In genomic region chr1:43824795-43825194, GRCh38 we compare ENCODE assay signal across 27 cellular contexts.
"Had no signal": no experiment of that assay in that cellular context is flagged by ENCODE, and none has a peak within 500 bp of the region (broad histone marks: within the 10 kb centered on the region; RNA-seq: fewer than 3 reads in every experiment).

No MANE protein-coding gene starts in this region.

- H3K36me3 ChIP-seq: neutrophil, thoracic aorta, uterus had no signal

- H3K9me3 ChIP-seq: neutrophil, right lobe of liver, thoracic aorta, uterus had no signal

- H3K27ac ChIP-seq: brain microvascular endothelial cell, epithelial cell of prostate, neutrophil, right lobe of liver, skin epidermis, thoracic aorta had no signal

- FAIRE-seq: astrocyte, frontal cortex had no signal

- H3K4me3 ChIP-seq: right lobe of liver, skin epidermis, thoracic aorta, uterus had no signal

- H3K4me3 Mint-ChIP-seq: activated CD4-positive, alpha-beta memory T cell treated with anti-CD3 and anti-CD28 coated beads for 36 hours; activated CD4-positive, alpha-beta T cell treated with anti-CD3 and anti-CD28 coated beads, Interleukin-2, amount 10 ng/mL, durations not matched to agents 24 days and 14 days; activated naive CD4-positive, alpha-beta T cell treated with anti-CD3 and anti-CD28 coated beads, Interleukin-2, amount 10 ng/mL, durations not matched to agents 7 days and 5 days; activated naive CD8-positive, alpha-beta T cell treated with anti-CD3 and anti-CD28 coated beads, Interleukin-2, amount 10 ng/mL, durations not matched to agents 7 days and 5 days; nephron; T-helper 17 cell; type B pancreatic cell had no signal

- H3K27me3 Mint-ChIP-seq: activated CD4-positive, alpha-beta memory T cell treated with anti-CD3 and anti-CD28 coated beads for 36 hours; activated CD4-positive, alpha-beta T cell treated with anti-CD3 and anti-CD28 coated beads, Interleukin-2, amount 10 ng/mL, durations not matched to agents 24 days and 14 days; activated naive CD4-positive, alpha-beta T cell treated with anti-CD3 and anti-CD28 coated beads, Interleukin-2, amount 10 ng/mL, durations not matched to agents 7 days and 5 days; activated naive CD8-positive, alpha-beta T cell treated with anti-CD3 and anti-CD28 coated beads, Interleukin-2, amount 10 ng/mL, durations not matched to agents 7 days and 5 days; T-helper 17 cell; type B pancreatic cell had no signal

- H3K4me1 ChIP-seq: right lobe of liver, uterus had no signal

- H3K4me1 Mint-ChIP-seq: activated CD4-positive, alpha-beta T cell treated with anti-CD3 and anti-CD28 coated beads, Interleukin-2, amount 10 ng/mL, durations not matched to agents 24 days and 14 days had no signal

- H3K27me3 ChIP-seq: brain microvascular endothelial cell, neutrophil, right lobe of liver, uterus had no signal

- DNase-seq: activated CD4-positive, alpha-beta memory T cell treated with anti-CD3 and anti-CD28 coated beads for 36 hours; activated CD4-positive, alpha-beta T cell treated with anti-CD3 and anti-CD28 coated beads, Interleukin-2, amount 10 ng/mL, durations not matched to agents 24 days and 14 days; activated CD4-positive, CD25-positive, alpha-beta regulatory T cell treated with anti-CD3 and anti-CD28 coated beads, Interleukin-2, amount 50 U/mL, for 72 hours; activated CD8-positive, alpha-beta memory T cell treated with anti-CD3 and anti-CD28 coated beads, Interleukin-2, amount 50 U/mL, for 4 hours; activated gamma-delta T cell; activated naive CD4-positive, alpha-beta T cell treated with anti-CD3 and anti-CD28 coated beads, Interleukin-2, amount 10 ng/mL, durations not matched to agents 7 days and 5 days; activated naive CD8-positive, alpha-beta T cell treated with anti-CD3 and anti-CD28 coated beads, Interleukin-2, amount 10 ng/mL, durations not matched to agents 7 days and 5 days; activated T-cell treated with anti-CD3 and anti-CD28 coated beads, Interleukin-2, amount 50 U/mL, for 1 hour; brain microvascular endothelial cell; dermis blood vessel endothelial cell; effector CD4-positive, alpha-beta T cell; left cardiac atrium; left ventricle myocardium superior; right lobe of liver; stimulated activated CD4-positive, alpha-beta T cell treated with anti-CD3 and anti-CD28 coated beads, Interleukin-12 subunit alpha, Interleukin-12 subunit beta, amount 100 ng/mL, for 4 hours; stimulated activated CD4-positive, alpha-beta T cell treated with anti-CD3 and anti-CD28 coated beads, Interleukin-4, amount 100 ng/mL, for 1 hour; stimulated activated naive CD8-positive, alpha-beta T cell treated with anti-CD3 and anti-CD28 coated beads, Interleukin-15, Interleukin-2, amounts not matched to agents 100 U/mL and 50 U/mL, for 24 hours; T-helper 17 cell; uterus had no signal

- H3K27ac Mint-ChIP-seq: activated CD4-positive, alpha-beta memory T cell treated with anti-CD3 and anti-CD28 coated beads for 36 hours; activated CD4-positive, alpha-beta T cell treated with anti-CD3 and anti-CD28 coated beads, Interleukin-2, amount 10 ng/mL, durations not matched to agents 24 days and 14 days; activated naive CD4-positive, alpha-beta T cell treated with anti-CD3 and anti-CD28 coated beads, Interleukin-2, amount 10 ng/mL, durations not matched to agents 7 days and 5 days; activated naive CD8-positive, alpha-beta T cell treated with anti-CD3 and anti-CD28 coated beads, Interleukin-2, amount 10 ng/mL, durations not matched to agents 7 days and 5 days; nephron; type B pancreatic cell had no signal

- H3K9me3 Mint-ChIP-seq: activated CD4-positive, alpha-beta T cell treated with anti-CD3 and anti-CD28 coated beads, Interleukin-2, amount 10 ng/mL, durations not matched to agents 24 days and 14 days; activated naive CD8-positive, alpha-beta T cell treated with anti-CD3 and anti-CD28 coated beads, Interleukin-2, amount 10 ng/mL, durations not matched to agents 7 days and 5 days had no signal

- ATAC-seq: left cardiac atrium; left ventricle myocardium superior; right lobe of liver; stimulated activated naive CD8-positive, alpha-beta T cell treated with anti-CD3 and anti-CD28 coated beads, Interleukin-15, Interleukin-2, amounts not matched to agents 100 U/mL and 50 U/mL, for 24 hours; T-helper 17 cell had no signal
